25 cellular contexts compared by ENCODE assay signal in genomic region chr7:103116511-103116910, GRCh38.
"Had no signal": no experiment of that assay in that cellular context is flagged by ENCODE, and none has a peak within 500 bp of the region (broad histone marks: within the 10 kb centered on the region; RNA-seq: fewer than 3 reads in every experiment).

No MANE protein-coding gene starts in this region.

- H3K27me3 Mint-ChIP-seq: activated CD4-positive, alpha-beta memory T cell treated with anti-CD3 and anti-CD28 coated beads for 36 hours; activated CD4-positive, alpha-beta T cell treated with anti-CD3 and anti-CD28 coated beads, Interleukin-2, amount 10 ng/mL, durations not matched to agents 7 days and 5 days; activated naive CD8-positive, alpha-beta T cell treated with anti-CD3 and anti-CD28 coated beads, Interleukin-2, amount 50 U/mL, for 24 hours; brain had no signal

- H3K27ac Mint-ChIP-seq: activated CD4-positive, alpha-beta memory T cell treated with anti-CD3 and anti-CD28 coated beads for 36 hours; activated CD4-positive, alpha-beta T cell treated with anti-CD3 and anti-CD28 coated beads, Interleukin-2, amount 10 ng/mL, durations not matched to agents 7 days and 5 days; activated naive CD4-positive, alpha-beta T cell treated with anti-CD3 and anti-CD28 coated beads, Interleukin-2, amount 50 U/mL, for 72 hours; activated naive CD8-positive, alpha-beta T cell treated with anti-CD3 and anti-CD28 coated beads, Interleukin-2, amount 50 U/mL, for 24 hours had no signal

- H3K4me1 Mint-ChIP-seq: activated naive CD8-positive, alpha-beta T cell treated with anti-CD3 and anti-CD28 coated beads, Interleukin-2, amount 50 U/mL, for 24 hours had no signal

- H3K4me3 ChIP-seq: MG63 had no signal

- H3K9me3 Mint-ChIP-seq: activated naive CD4-positive, alpha-beta T cell treated with anti-CD3 and anti-CD28 coated beads, Interleukin-2, amount 50 U/mL, for 72 hours; activated T-cell treated with anti-CD3 and anti-CD28 coated beads, Interleukin-2, amount 50 U/mL, for 4 hours had no signal

- H3K27me3 ChIP-seq: MG63 had no signal

- H3K4me3 Mint-ChIP-seq: activated CD4-positive, alpha-beta memory T cell treated with anti-CD3 and anti-CD28 coated beads for 36 hours; activated CD4-positive, alpha-beta T cell treated with anti-CD3 and anti-CD28 coated beads, Interleukin-2, amount 10 ng/mL, durations not matched to agents 7 days and 5 days; activated naive CD8-positive, alpha-beta T cell treated with anti-CD3 and anti-CD28 coated beads, Interleukin-2, amount 50 U/mL, for 24 hours; activated T-cell treated with anti-CD3 and anti-CD28 coated beads, Interleukin-2, amount 50 U/mL, for 4 hours; brain had no signal

- DNase-seq: activated CD4-positive, alpha-beta memory T cell treated with anti-CD3 and anti-CD28 coated beads for 36 hours; activated CD4-positive, alpha-beta T cell treated with anti-CD3 and anti-CD28 coated beads, Interleukin-2, amount 10 ng/mL, durations not matched to agents 7 days and 5 days; activated CD4-positive, CD25-positive, alpha-beta regulatory T cell; activated CD8-positive, alpha-beta memory T cell treated with anti-CD3 and anti-CD28 coated beads for 24 hours; activated effector memory CD4-positive, alpha-beta T cell treated with anti-CD3 and anti-CD28 coated beads, Interleukin-2, amount 50 U/mL, for 16 hours; activated naive CD4-positive, alpha-beta T cell treated with Interleukin-2 at 50 U/mL for 16 hours; activated naive CD8-positive, alpha-beta T cell treated with anti-CD3 and anti-CD28 coated beads, Interleukin-2, amount 50 U/mL, for 24 hours; activated T-cell treated with anti-CD3 and anti-CD28 coated beads, Interleukin-2, amount 50 U/mL, for 4 hours; amniotic stem cell; MG63; MV-4-11; NCI-H1092 treated with DMSO at 0.1 percent for 48 hours; NCI-H1417 treated with DMSO at 0.1 percent for 48 hours; NCI-H1694; NCI-H2029; NCI-H2107; NCI-H345; NCI-H510A; NCI-H526 treated with DMSO at 0.1 percent for 48 hours; NCI-H82; SIG-M5; T-helper 2 cell; T1000 had no signal

- ATAC-seq: activated naive CD4-positive, alpha-beta T cell treated with anti-CD3 and anti-CD28 coated beads, Interleukin-2, amount 50 U/mL, for 72 hours; activated naive CD8-positive, alpha-beta T cell treated with anti-CD3 and anti-CD28 coated beads, Interleukin-2, amount 50 U/mL, for 24 hours; activated T-cell treated with anti-CD3 and anti-CD28 coated beads, Interleukin-2, amount 50 U/mL, for 4 hours had no signal
